ENCODE assay signal across 8 cellular contexts in the genomic region with DNA sequence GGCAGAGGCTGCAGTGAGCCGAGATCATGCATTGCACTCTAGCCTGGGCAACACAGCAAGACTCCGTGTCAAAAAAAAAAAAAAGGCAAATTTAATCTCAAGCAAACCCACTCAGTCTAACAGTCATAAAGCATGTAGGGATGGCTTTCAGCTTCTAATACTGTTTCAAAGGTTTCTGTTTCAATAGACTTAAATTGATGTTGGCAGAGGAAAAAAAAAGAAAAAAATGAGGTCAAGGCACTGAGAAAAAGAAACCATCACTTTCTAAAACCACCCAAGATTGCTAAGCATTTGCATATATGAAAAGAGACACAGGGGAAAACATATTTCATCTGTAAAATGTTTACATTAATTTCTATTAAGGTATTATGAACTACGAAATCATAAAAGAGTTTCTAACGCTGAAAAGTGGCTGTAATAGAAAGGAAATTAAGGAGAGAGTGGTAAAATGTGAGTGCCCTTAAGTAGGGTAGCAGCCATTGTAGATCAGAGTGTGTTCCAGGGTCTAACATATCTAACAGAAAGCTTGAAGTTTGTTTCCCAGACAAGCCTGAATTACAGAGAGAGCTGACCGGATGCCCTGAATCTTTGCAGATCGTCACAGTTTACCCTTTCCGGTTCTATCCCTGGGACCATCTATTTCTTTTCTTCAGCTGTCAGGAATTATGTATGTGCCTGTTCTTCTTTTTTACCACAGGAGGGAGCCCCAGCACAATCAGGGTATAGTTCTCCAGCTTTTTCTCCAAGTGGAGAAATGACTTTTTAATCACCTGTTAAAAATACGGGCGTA.
DNase-seq lines count a peak whose midpoint lies in the region; ATAC-seq, FAIRE-seq and TF ChIP-seq lines count a peak whose summit lies in the region.

No MANE protein-coding gene starts in this region.

- H2BK20ac ChIP-seq in H1 (ENCODE audit: low read length) = no peak overlapping the region

- peak; percentile 71 for DNase-seq in DMS153 (lab: John Stamatoyannopoulos, UW)
- DNase-seq in HT-29 (ENCODE audit: low spot score) = peak; percentile 49
- DNase-seq in H1 (ENCODE audit: low read depth in 1 of 2, low spot score in 2 of 2) = no peak
- DNase-seq in non-pigmented ciliary epithelial cell (ENCODE audit: low read depth) = peak; percentile 3
- DNase-seq in activated CD4-positive, alpha-beta T cell treated with anti-CD3 and anti-CD28 coated beads, Interleukin-2, amount 50 U/mL, for 4 hours = no peak
- no peak for DNase-seq in ecto neural progenitor cell (ENCODE audit: low spot score)

- H3K4me2 ChIP-seq in OCI-LY3 (ENCODE audit: low read length) (peak overlapping the region; percentile 36), H1 (ENCODE audit: insufficient read depth in 1 of 2, low read depth in 2 of 2, low read length in 2 of 2) (no peak overlapping the region)

- no peak overlapping the region for H2AFZ ChIP-seq in OCI-LY3 (ENCODE audit: low read depth, low read length)
- no peak overlapping the region; the same call in 1 of the 2 replicates for H2AFZ ChIP-seq in H1 (ENCODE audit: low read length)

- H2BK5ac ChIP-seq in H1 (ENCODE audit: low read depth, low read length) = no peak overlapping the region

- no peak overlapping the region for H3K56ac ChIP-seq in H1 (replicated peaks; ENCODE audit: insufficient read length, low read depth, low read length)

- peak; percentile 60 for ATAC-seq in GM19467 (IDR thresholded peaks at IDR 0.05; ENCODE audit: unreplicated experiment)

- WGBS in H1 (ENCODE audit: extremely low coverage in 1 of 2, insufficient coverage in 1 of 2, insufficient read length in 1 of 2, insufficient replicate concordance in 2 of 2, low coverage in 1 of 2, low lambda C conversion rate in 2 of 2, missing lambda C conversion rate in 1 of 2), 2 experiments = 66% methylated on average over 9 of the region's 9 CpGs; no CpG with 5 or more reads in 1 of the 2 experiments

- H3K23ac ChIP-seq in H1 (ENCODE audit: insufficient read length) = no peak overlapping the region

- TF ChIP-seq CTCF in OCI-LY3 (IDR thresholded peaks at IDR 0.05; ENCODE audit: low read depth, low read length) (peak; percentile 85), H1 (IDR thresholded peaks at IDR 0.05; ENCODE audit: control extremely low read depth in 1 of 3, insufficient read depth in 1 of 3, low read depth in 1 of 3, low read length in 3 of 3) (peak in 2 of 3 experiments; percentile 62 to 68; a peak in 3 of 4 replicates)

- no peak overlapping the region for H2AK5ac ChIP-seq in H1 (ENCODE audit: low read depth, low read length)

- H4K91ac ChIP-seq in H1 (replicated peaks; ENCODE audit: insufficient read length, low read length) = no peak overlapping the region

- H3K4ac ChIP-seq in H1 (replicated peaks; ENCODE audit: insufficient read length, low read depth, low read length) = no peak overlapping the region

- H3K9ac ChIP-seq in OCI-LY3 (ENCODE audit: low read length) (no peak overlapping the region), H1 (replicated peaks in 1 of 4; ENCODE audit: extremely low read depth in 1 of 4, low read depth in 3 of 4, low read length in 3 of 4) (no peak overlapping the region)

- TF ChIP-seq RAD21 in H1 (IDR thresholded peaks at IDR 0.05 in 1 of 2, conservative IDR thresholded peaks at IDR 0.05 in 1 of 2; ENCODE audit: low read depth in 2 of 2, low read length in 2 of 2) = peak; percentile 83 to 84

- CTCF ChIA-PET in H1 (lab: Charles Lee; ENCODE audit: partially characterized antibody) = interaction anchor here (0.6 to 4.7 kb wide), 32 partner anchors 8 to 924 kb away, joined by 3 to 57 read pairs (median 4); partner anchors contain the start of gene MAP1LC3C

- H3K27ac ChIP-seq in OCI-LY3 (ENCODE audit: low read length) = no peak overlapping the region
- no peak overlapping the region for H3K27ac ChIP-seq in H1 (ENCODE audit: low read depth, low read length)

- H4K5ac ChIP-seq in H1 (ENCODE audit: insufficient read length, low read depth, low read length) = no peak overlapping the region

- H3K23me2 ChIP-seq in H1 (ENCODE audit: low read depth, low read length) = no peaks in the 10 kb centered on the region

- H3K36me3 ChIP-seq in OCI-LY3 (replicated peaks; ENCODE audit: low read depth, low read length) = no peaks in the 10 kb centered on the region
- H3K36me3 ChIP-seq in H1 (ENCODE audit: control insufficient read depth in 2 of 4, insufficient read depth in 4 of 4, low read length in 3 of 4) = no peaks in the 10 kb centered on the region

- no peak overlapping the region for H3K18ac ChIP-seq in H1 (ENCODE audit: extremely low read depth, low read length)

- H3K79me2 ChIP-seq in OCI-LY3 (ENCODE audit: low read length) (no peaks in the 10 kb centered on the region), H1 (ENCODE audit: control insufficient read depth in 1 of 2, insufficient read depth in 2 of 2, low read length in 2 of 2) (no peaks in the 10 kb centered on the region)

- FAIRE-seq in H1 (lab: Jason Lieb, UNC) = peak; percentile 88

- H2BK12ac ChIP-seq in H1 (ENCODE audit: low read depth, low read length) = no peak overlapping the region

- H2BK15ac ChIP-seq in H1 (ENCODE audit: low read length) = no peak overlapping the region

- H3K27me3 ChIP-seq in OCI-LY3 (ENCODE audit: low read depth, low read length) (peaks cover 43% of the 10 kb centered on the region), H1 (replicated peaks in 1 of 4; ENCODE audit: control insufficient read depth in 3 of 4, extremely low read depth in 1 of 4, insufficient read depth in 3 of 4, low read length in 3 of 4) (no peaks in the 10 kb centered on the region)

- H2BK120ac ChIP-seq in H1 (replicated peaks; ENCODE audit: low read depth, low read length) = no peak overlapping the region

- H3K14ac ChIP-seq in H1 (ENCODE audit: insufficient read length) = no peak overlapping the region

- H3K79me1 ChIP-seq in H1 (ENCODE audit: low read depth, low read length) = no peaks in the 10 kb centered on the region

- no peak overlapping the region for H4K8ac ChIP-seq in H1 (ENCODE audit: extremely low read depth, insufficient read depth, low read length)

- H3K9me3 ChIP-seq in OCI-LY3 (ENCODE audit: insufficient read depth, low read length) (no peaks in the 10 kb centered on the region), H1 (ENCODE audit: insufficient read depth in 2 of 2, low read depth in 1 of 2, low read length in 1 of 2) (no peaks in the 10 kb centered on the region)

- POLR2A ChIA-PET in H1 (lab: Charles Lee; ENCODE audit: partially characterized antibody) = interaction anchor here (1.7 kb wide), 1 partner anchor 13 kb away, joined by 4 read pairs; no protein-coding TSS in a partner anchor

- H3K4me1 ChIP-seq in OCI-LY3 (ENCODE audit: low read length) (no peaks in the 10 kb centered on the region), H1 (replicated peaks in 1 of 4; ENCODE audit: control insufficient read depth in 3 of 4, insufficient read depth in 4 of 4, low read length in 3 of 4) (peaks cover 2 to 7% (median 3%) of the 10 kb centered on the region in 4 experiments; a peak in 4 of 7 replicates)

- TF ChIP-seq EP300 in H1 (IDR thresholded peaks at IDR 0.05; ENCODE audit: borderline replicate concordance in 1 of 2, low read depth in 2 of 2, low read length in 2 of 2) = no peak

- H4K20me1 ChIP-seq in OCI-LY3 (ENCODE audit: insufficient read depth, low read length) (no peaks in the 10 kb centered on the region), H1 (replicated peaks in 1 of 2; ENCODE audit: control insufficient read depth in 1 of 2, insufficient read depth in 2 of 2, low read length in 2 of 2) (no peaks in the 10 kb centered on the region)

- no peak for TF ChIP-seq POLR2A in H1 (IDR thresholded peaks at IDR 0.05; ENCODE audit: control extremely low read depth in 1 of 2, low read depth in 2 of 2, low read length in 2 of 2)

- H3K4me3 ChIP-seq in OCI-LY3 (ENCODE audit: low read length) = no peak overlapping the region
- H3K4me3 ChIP-seq in H1 (ENCODE audit: extremely low read depth in 1 of 4, insufficient read depth in 2 of 4, low read depth in 3 of 4, low read length in 4 of 4) = no peak overlapping the region

TF ChIP-seq in H1, 55 proteins besides CTCF, POLR2A, EP300 and RAD21 (continues in another document):
- no peak for TF ChIP-seq BCL11A (IDR thresholded peaks at IDR 0.05; ENCODE audit: low read depth in 2 of 2, low read length in 2 of 2)
- TF ChIP-seq SP4 (IDR thresholded peaks at IDR 0.05; ENCODE audit: low read length) = no peak
- TF ChIP-seq CHD1 (IDR thresholded peaks at IDR 0.05; ENCODE audit: low read depth, low read length) = no peak
- no peak for TF ChIP-seq SRF (IDR thresholded peaks at IDR 0.05; ENCODE audit: low read depth, low read length)

Comparison
In these comparisons a context has a peak if more than half of its experiments do, and no peak if none do; other contexts are left out.
1. DNase-seq: peak in DMS153 (single experiment), HT-29 (single experiment) and non-pigmented ciliary epithelial cell (single experiment); none in H1 (0 of 2), activated CD4-positive, alpha-beta T cell treated with anti-CD3 and anti-CD28 coated beads, Interleukin-2, amount 50 U/mL, for 4 hours (0 of 2) and ecto neural progenitor cell (single experiment).